8 cellular contexts compared by ENCODE assay signal in genomic region chr12:55829967-55830600, GRCh38. TPM values are rescaled to one million over a fixed set of nuclear protein-coding genes. Genes with fewer than 3 reads are reported as not detected.
DNase-seq lines count a peak whose midpoint lies in the region; ATAC-seq and TF ChIP-seq lines count a peak whose summit lies in the region.

No MANE protein-coding gene starts in this region.

- H3K4me1 Mint-ChIP-seq in IgD-negative memory B cell: peaks cover 24 to 28% (median 25%) of the 10 kb centered on the region in 3 donors

- peak overlapping the region; percentile 96 to 99 (median 98) for H3K4me3 Mint-ChIP-seq in IgD-negative memory B cell

- no peak for TF ChIP-seq POLR2A in tibial nerve (IDR thresholded peaks at IDR 0.05)

- ATAC-seq in GM21423 (IDR thresholded peaks at IDR 0.05; ENCODE audit: unreplicated experiment): peak; percentile 14

- H3K4me1 ChIP-seq in mucosa of stomach (ENCODE audit: control insufficient read depth, insufficient read depth, low read length) (peaks cover 39% of the 10 kb centered on the region), tibial nerve (peaks cover 0 to 65% (median 42%) of the 10 kb centered on the region in 4 donors)

- no peaks in the 10 kb centered on the region for H3K27me3 ChIP-seq in mucosa of stomach (ENCODE audit: control insufficient read depth, insufficient read depth, low read length)
- no peaks in the 10 kb centered on the region for H3K27me3 ChIP-seq in tibial nerve

- peak overlapping the region; percentile 63 for H3K4me3 ChIP-seq in epithelial cell of esophagus (ENCODE audit: low read length)
- H3K4me3 ChIP-seq in mucosa of stomach (ENCODE audit: low read length): peak overlapping the region; percentile 87
- peak overlapping the region; percentile 56 to 87 (median 76) for H3K4me3 ChIP-seq in tibial nerve

- H3K27me3 Mint-ChIP-seq in IgD-negative memory B cell: no peaks in the 10 kb centered on the region

- H3K9ac ChIP-seq in mucosa of stomach (ENCODE audit: low read length): peak overlapping the region; percentile 90

- H3K36me3 Mint-ChIP-seq in IgD-negative memory B cell: peaks cover 1% of the 10 kb centered on the region

- TF ChIP-seq EP300 in tibial nerve (IDR thresholded peaks at IDR 0.05): no peak

- DNase-seq in GF-D8 (lab: John Stamatoyannopoulos, UW): peak; percentile 46
- peak; percentile 79 for DNase-seq in activated CD8-positive, alpha-beta memory T cell treated with anti-CD3 and anti-CD28 coated beads for 24 hours
- peak; percentile 27 for DNase-seq in epithelial cell of esophagus (ENCODE audit: low read depth)
- no peak for DNase-seq in tibial nerve (ENCODE audit: low spot score in 2 of 2)
- no peak for DNase-seq in SHP77 treated with DMSO at 0.1 percent for 48 hours (lab: John Stamatoyannopoulos, UW)

- H3K36me3 ChIP-seq in mucosa of stomach (ENCODE audit: control insufficient read depth, insufficient read depth, low read length) (no peaks in the 10 kb centered on the region), tibial nerve (peaks cover 0 to 34% (median 0%) of the 10 kb centered on the region in 3 donors)

- TF ChIP-seq CTCF in epithelial cell of esophagus (IDR thresholded peaks at IDR 0.05; ENCODE audit: insufficient read depth, low read depth, low read length, missing control alignments) (no peak), tibial nerve (IDR thresholded peaks at IDR 0.05) (no peak)

- no peaks in the 10 kb centered on the region for H3K9me3 ChIP-seq in mucosa of stomach (ENCODE audit: control insufficient read depth, low read length)
- H3K9me3 ChIP-seq in tibial nerve: no peaks in the 10 kb centered on the region

- peak overlapping the region; percentile 83 to 99 (median 96) for H3K27ac ChIP-seq in tibial nerve

- 0 to 1% methylated on average over 35 of the region's 37 CpGs for WGBS in tibial nerve, 2 donors

- H3K9me3 Mint-ChIP-seq in IgD-negative memory B cell: no peaks in the 10 kb centered on the region

- peak overlapping the region; percentile 88 to 93 (median 93) for H3K27ac Mint-ChIP-seq in IgD-negative memory B cell

RNA-seq across cellular contexts. Expression of gene DNAJC14, which starts 0.7 kb away (rescaled TPM):
- polyA plus RNA-seq in IgD-negative memory B cell: 35.9 TPM
- total RNA-seq in tibial nerve: 10 to 100 TPM; 34.5 to 51.2 (median 40.9) TPM

RNA-seq across cellular contexts. Expression of gene ORMDL2, which starts 12.2 kb away (rescaled TPM):
- polyA plus RNA-seq in IgD-negative memory B cell: 97.5 TPM
- total RNA-seq in tibial nerve: 10 to 100 TPM; 12.9 to 18.6 (median 14.5) TPM

RNA-seq across cellular contexts. Expression of gene SARNP, which starts 12.6 kb away (rescaled TPM):
- polyA plus RNA-seq in IgD-negative memory B cell: 94.2 TPM
- total RNA-seq in tibial nerve: 10 to 100 TPM; 33.3 to 62.8 (median 52.8) TPM

RNA-seq across cellular contexts. Expression of gene MMP19, which starts 12.7 kb away (rescaled TPM):
- polyA plus RNA-seq in IgD-negative memory B cell: not detected
- total RNA-seq in tibial nerve: 10 to 100 TPM in 1 of 4 donors, 1 to 10 TPM in 3; 3.1 to 35.1 (median 5.6) TPM

Comparison
In these comparisons a context has a peak if more than half of its experiments do, and no peak if none do; other contexts are left out.
1. DNase-seq: peak in GF-D8 (single experiment), activated CD8-positive, alpha-beta memory T cell treated with anti-CD3 and anti-CD28 coated beads for 24 hours (single experiment) and epithelial cell of esophagus (single experiment); none in tibial nerve (0 of 2) and SHP77 treated with DMSO at 0.1 percent for 48 hours (single experiment).
2. Peak in every context shown above with its lines, with median percentiles within 50 percentile points of each other: H3K4me3 ChIP-seq.